14 cellular contexts compared by ENCODE assay signal in the genomic region with DNA sequence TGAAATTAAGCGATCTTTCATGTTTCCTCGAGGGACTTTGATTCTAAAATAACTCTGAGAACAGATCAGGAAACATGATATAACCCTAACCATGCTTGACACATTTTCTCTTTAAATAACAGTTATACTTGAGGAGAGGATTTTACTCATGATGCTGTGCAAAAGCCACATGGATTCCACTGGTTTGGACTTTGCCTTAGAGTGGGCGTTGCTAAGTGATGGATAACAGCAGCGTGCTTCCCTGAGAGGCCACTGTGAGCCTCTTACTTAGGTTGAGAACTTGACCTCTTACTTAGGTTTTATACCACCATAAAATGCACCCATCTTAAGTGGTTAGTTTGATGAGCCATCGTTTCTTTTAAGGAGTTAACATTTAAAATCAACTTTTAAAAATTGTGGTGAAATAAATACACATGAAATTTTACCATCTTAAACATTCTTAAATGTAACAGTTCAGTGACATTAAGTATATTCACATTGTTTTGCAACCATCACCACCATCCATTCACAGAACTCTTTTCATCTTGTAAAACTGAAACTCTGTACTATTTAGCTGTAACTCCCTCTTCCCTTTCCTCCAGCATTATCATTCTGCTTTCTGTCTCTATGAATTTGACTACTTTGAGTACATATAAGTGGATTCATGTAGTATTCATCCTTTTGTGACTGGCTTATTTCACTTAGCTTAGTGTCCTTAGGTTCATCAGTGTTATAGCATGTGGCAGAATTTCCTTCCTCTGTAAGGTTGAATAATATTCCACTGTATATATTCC. TPM values are rescaled to one million over a fixed set of nuclear protein-coding genes. Genes with fewer than 3 reads are reported as not detected.
A peak's percentile ranks its signal among the peaks of the same experiment; 100 is the strongest.
DNase-seq lines count a peak whose midpoint lies in the region; TF ChIP-seq lines count a peak whose summit lies in the region.
"Had no signal": no experiment of that assay in that cellular context is flagged by ENCODE, and none has a peak within 500 bp of the region (broad histone marks: within the 10 kb centered on the region; RNA-seq: fewer than 3 reads in every experiment).

No MANE protein-coding gene starts in this region.

- 85 to 90% methylated on average over 5 of the region's 5 CpGs for WGBS in esophagus squamous epithelium, 2 donors
- 69% methylated on average over 5 of the region's 5 CpGs for WGBS in smooth muscle cell (ENCODE audit: low lambda C conversion rate)

- no peaks in the 10 kb centered on the region for H3K9me3 Mint-ChIP-seq in glutamatergic neuron (ENCODE audit: unreplicated experiment)
- H3K9me3 Mint-ChIP-seq: nephron progenitor cell had no signal

- no peak overlapping the region for H3K9ac ChIP-seq in smooth muscle cell (ENCODE audit: low read depth)

- H3K27me3 Mint-ChIP-seq in glutamatergic neuron (ENCODE audit: unreplicated experiment), result no peaks in the 10 kb centered on the region

- no peaks in the 10 kb centered on the region for H3K36me3 Mint-ChIP-seq in glutamatergic neuron (ENCODE audit: unreplicated experiment)

- peak overlapping the region in 3 of 4 donors; percentile 82 to 89 (median 89) for H3K27ac ChIP-seq in esophagus squamous epithelium
- H3K27ac ChIP-seq in smooth muscle cell (ENCODE audit: low read depth), result peak overlapping the region; percentile 56

- peaks cover 3% of the 10 kb centered on the region for H3K4me1 Mint-ChIP-seq in glutamatergic neuron (ENCODE audit: low read depth, unreplicated experiment)

- no peak overlapping the region for H3K27ac Mint-ChIP-seq in glutamatergic neuron (ENCODE audit: unreplicated experiment)

- TF ChIP-seq POLR2A in esophagus squamous epithelium (IDR thresholded peaks at IDR 0.05), result no peak

- TF ChIP-seq CTCF in esophagus squamous epithelium (IDR thresholded peaks at IDR 0.05) (no peak), smooth muscle cell (IDR thresholded peaks at IDR 0.05; ENCODE audit: borderline replicate concordance, insufficient read depth, poor library complexity, severe bottlenecking) (no peak), glutamatergic neuron (IDR thresholded peaks at IDR 0.05; ENCODE audit: partially characterized antibody, unreplicated experiment) (no peak)

- peaks cover 11% of the 10 kb centered on the region for H4K20me1 ChIP-seq in smooth muscle cell (ENCODE audit: low read depth)

- H3K27me3 ChIP-seq in esophagus squamous epithelium, result no peaks in the 10 kb centered on the region
- H3K27me3 ChIP-seq in smooth muscle cell (ENCODE audit: low read depth), result no peaks in the 10 kb centered on the region
- H3K27me3 ChIP-seq: tibial nerve had no signal

- H3K9me3 ChIP-seq in esophagus squamous epithelium (no peaks in the 10 kb centered on the region), smooth muscle cell (replicated peaks; ENCODE audit: low read depth) (no peaks in the 10 kb centered on the region)
- H3K9me3 ChIP-seq: tibial nerve had no signal

- H3K36me3 ChIP-seq in esophagus squamous epithelium (no peaks in the 10 kb centered on the region), smooth muscle cell (ENCODE audit: low read depth) (no peaks in the 10 kb centered on the region)
- H3K36me3 ChIP-seq: tibial nerve had no signal

- H3K4me2 ChIP-seq in smooth muscle cell, result no peak overlapping the region

- peaks cover 4% of the 10 kb centered on the region for H3K79me2 ChIP-seq in smooth muscle cell (ENCODE audit: low read depth)

- no peak overlapping the region for H3K4me3 Mint-ChIP-seq in glutamatergic neuron (ENCODE audit: unreplicated experiment)
- H3K4me3 Mint-ChIP-seq: nephron progenitor cell had no signal

- peaks cover 5% of the 10 kb centered on the region for H3F3A ChIP-seq in smooth muscle cell (ENCODE audit: low read depth)

- intact Hi-C loops in esophagus squamous epithelium (cut with DNase I), result no loop called here

- peak; percentile 6 for DNase-seq in NCI-H2227 (lab: John Stamatoyannopoulos, UW; ENCODE audit: unreplicated experiment)
- no peak for DNase-seq in NCI-H2227 treated with DMSO at 0.1 percent for 48 hours (lab: John Stamatoyannopoulos, UW)
- peak; percentile 36 for DNase-seq in HuH-7 (ENCODE audit: low spot score)
- DNase-seq in esophagus squamous epithelium (lab: John Stamatoyannopoulos, UW), result no peak
- no peak for DNase-seq in smooth muscle cell (lab: John Stamatoyannopoulos, UW; ENCODE audit: unreplicated experiment)
- DNase-seq in T1000 (lab: John Stamatoyannopoulos, UW), result no peak
- DNase-seq in glutamatergic neuron, result no peak
- DNase-seq in NCI-H748 (lab: John Stamatoyannopoulos, UW; ENCODE audit: unreplicated experiment), result no peak
- DNase-seq: activated CD8-positive, alpha-beta memory T cell treated with anti-CD3 and anti-CD28 coated beads, Interleukin-2, amount 50 U/mL, for 4 hours; KG1; NCI-H774; nephron progenitor cell; stimulated activated CD4-positive, alpha-beta T cell treated with anti-CD3 and anti-CD28 coated beads, Interleukin-2, amount 100 ng/mL, for 24 hours had no signal

- H3K4me3 ChIP-seq in esophagus squamous epithelium, result no peak overlapping the region
- no peak overlapping the region for H3K4me3 ChIP-seq in smooth muscle cell
- H3K4me3 ChIP-seq: tibial nerve had no signal

- H3K4me1 ChIP-seq in esophagus squamous epithelium (peaks cover 31 to 82% (median 35%) of the 10 kb centered on the region in 3 donors), smooth muscle cell (ENCODE audit: low read depth) (no peaks in the 10 kb centered on the region)

- H2AFZ ChIP-seq in smooth muscle cell (ENCODE audit: low read depth), result no peak overlapping the region

RNA-seq across cellular contexts. Expression of gene ANXA4, which starts 22.5 kb away (rescaled TPM):
- total RNA-seq in esophagus squamous epithelium (10 to 100 TPM; 24.8 to 66.4 (median 43.6) TPM), smooth muscle cell (13.3 and 14.7 TPM in 2 replicates), glutamatergic neuron (ENCODE audit: unreplicated experiment) (3.1 TPM)
- polyA plus RNA-seq in smooth muscle cell, result 32.8 and 56.6 TPM in 2 replicates

Comparison
In these comparisons a context has a peak if more than half of its experiments do, and no peak if none do; other contexts are left out.
1. DNase-seq: peak in NCI-H2227 (single experiment) and HuH-7 (single experiment); none in NCI-H2227 treated with DMSO at 0.1 percent for 48 hours (single experiment), esophagus squamous epithelium (single experiment), smooth muscle cell (single experiment), T1000 (single experiment), glutamatergic neuron (single experiment) and NCI-H748 (single experiment).